Comparison of ENCODE assay signal across 8 cellular contexts in the genomic region with DNA sequence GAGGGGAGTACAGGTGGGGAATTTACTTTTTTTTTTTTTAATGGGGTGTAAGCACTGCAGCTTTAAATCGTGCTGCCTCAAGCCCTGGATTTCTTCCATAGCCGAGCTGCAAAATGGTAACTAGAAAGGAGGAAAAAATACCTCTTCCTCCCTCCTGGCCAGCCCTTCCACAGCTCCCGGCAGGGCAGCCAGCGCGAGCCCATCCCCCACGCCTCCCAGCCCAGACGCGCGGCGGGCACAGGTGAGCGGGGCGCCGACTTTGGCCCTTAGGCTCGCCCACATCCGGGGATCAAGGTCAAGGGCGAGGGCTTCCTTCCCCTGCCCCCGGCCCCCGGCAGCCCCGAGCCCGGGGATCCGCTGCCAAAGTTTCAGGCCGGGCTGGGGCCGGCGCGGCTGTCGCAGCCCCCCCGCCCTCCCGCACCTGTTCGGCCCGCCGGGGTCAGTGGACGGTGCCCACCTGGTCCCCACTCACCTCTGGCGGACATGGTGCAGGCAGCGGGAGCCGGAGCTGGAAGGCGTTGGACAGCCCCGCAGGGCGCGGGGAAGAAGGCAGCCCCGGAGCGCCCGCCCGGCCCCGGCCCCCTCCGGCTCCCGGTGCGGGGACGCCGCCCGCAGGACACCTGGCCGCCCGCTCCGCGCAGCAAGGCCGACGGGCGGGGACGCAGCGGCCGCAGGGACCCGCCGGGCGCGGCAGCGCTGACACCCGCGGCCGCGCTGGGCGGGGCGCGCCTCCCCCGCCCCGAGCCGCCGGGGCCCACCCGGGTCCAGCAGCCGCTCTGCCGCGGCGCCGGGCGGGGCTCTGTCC. TPM values are rescaled to one million over a fixed set of nuclear protein-coding genes. Genes with fewer than 3 reads are reported as not detected.
A peak's percentile ranks its signal among the peaks of the same experiment; 100 is the strongest.
DNase-seq lines count a peak whose midpoint lies in the region; ATAC-seq and TF ChIP-seq lines count a peak whose summit lies in the region.

No MANE protein-coding gene starts in this region.

- TF ChIP-seq CTCF in Calu3 (IDR thresholded peaks at IDR 0.05; ENCODE audit: unreplicated experiment) (no peak), hepatocyte (IDR thresholded peaks at IDR 0.05; ENCODE audit: poor library complexity) (no peak), gastrocnemius medialis (IDR thresholded peaks at IDR 0.05 in 4 of 5, conservative IDR thresholded peaks at IDR 0.05 in 1 of 5) (no peak)

- H3K9me3 Mint-ChIP-seq in Calu3 (ENCODE audit: low read depth, unreplicated experiment): no peaks in the 10 kb centered on the region

- peak overlapping the region; percentile 85 for H2AFZ ChIP-seq in hepatocyte

- H3K4me3 ChIP-seq in HUES48 (ENCODE audit: low read depth, low read length): peak overlapping the region; percentile 65
- peak overlapping the region; percentile 83 for H3K4me3 ChIP-seq in adipocyte (ENCODE audit: low read length)
- H3K4me3 ChIP-seq in hepatocyte: peak overlapping the region; percentile 79
- H3K4me3 ChIP-seq in gastrocnemius medialis: peak overlapping the region; percentile 57 to 73 (median 70)

- H3K9ac ChIP-seq in HUES48 (ENCODE audit: low read depth, low read length) (peak overlapping the region; percentile 33; the same call in 1 of the 2 replicates), adipocyte (ENCODE audit: low read length) (peak overlapping the region; percentile 60)

- H3K4me3 Mint-ChIP-seq in Calu3 (ENCODE audit: low read depth, unreplicated experiment): peak overlapping the region; percentile 59

- H3K27me3 ChIP-seq in HUES48 (ENCODE audit: control insufficient read depth, insufficient read depth, low read length) (peaks cover 18% of the 10 kb centered on the region), adipocyte (replicated peaks; ENCODE audit: control insufficient read depth, insufficient read depth, low read length) (no peaks in the 10 kb centered on the region), hepatocyte (no peaks in the 10 kb centered on the region), gastrocnemius medialis (peaks cover 7 to 37% (median 13%) of the 10 kb centered on the region in 3 donors)

- WGBS in hepatocyte (ENCODE audit: low lambda C conversion rate, missing lambda C conversion rate): 2% methylated on average over 19 of the region's 83 CpGs

- H3K36me3 ChIP-seq in HUES48 (ENCODE audit: control insufficient read depth, insufficient read depth, low read length): no peaks in the 10 kb centered on the region
- no peaks in the 10 kb centered on the region for H3K36me3 ChIP-seq in adipocyte (ENCODE audit: control insufficient read depth, insufficient read depth, low read length, severe bottlenecking)
- H3K36me3 ChIP-seq in hepatocyte (replicated peaks; ENCODE audit: insufficient read depth, low read depth): no peaks in the 10 kb centered on the region
- no peaks in the 10 kb centered on the region for H3K36me3 ChIP-seq in gastrocnemius medialis

- H3K9me2 ChIP-seq in hepatocyte (replicated peaks; ENCODE audit: insufficient read depth): no peaks in the 10 kb centered on the region

- peaks cover 7% of the 10 kb centered on the region for H3K4me1 Mint-ChIP-seq in Calu3 (ENCODE audit: low read depth, unreplicated experiment)

- H3K4me2 ChIP-seq in hepatocyte: peak overlapping the region; percentile 99

- no peaks in the 10 kb centered on the region for H3K4me1 ChIP-seq in HUES48 (ENCODE audit: control insufficient read depth, insufficient read depth, low read length)
- peaks cover 9% of the 10 kb centered on the region for H3K4me1 ChIP-seq in adipocyte (ENCODE audit: control insufficient read depth, insufficient read depth, low read length)
- no peaks in the 10 kb centered on the region for H3K4me1 ChIP-seq in hepatocyte (ENCODE audit: insufficient read depth)
- H3K4me1 ChIP-seq in gastrocnemius medialis: peaks cover 5 to 13% of the 10 kb centered on the region in 2 donors

- no peaks in the 10 kb centered on the region for H3K9me3 ChIP-seq in HUES48 (ENCODE audit: control insufficient read depth, insufficient read depth, low read length)
- no peaks in the 10 kb centered on the region for H3K9me3 ChIP-seq in adipocyte (ENCODE audit: control insufficient read depth, low read length)
- no peaks in the 10 kb centered on the region for H3K9me3 ChIP-seq in hepatocyte (ENCODE audit: low read depth)
- no peaks in the 10 kb centered on the region for H3K9me3 ChIP-seq in gastrocnemius medialis

- no peak for TF ChIP-seq POLR2A in gastrocnemius medialis (IDR thresholded peaks at IDR 0.05)

- H3K36me3 Mint-ChIP-seq in Calu3 (ENCODE audit: insufficient read depth, unreplicated experiment): no peaks in the 10 kb centered on the region

- H4K20me1 ChIP-seq in hepatocyte (ENCODE audit: insufficient read depth, poor library complexity, severe bottlenecking): no peaks in the 10 kb centered on the region

- CTCF ChIA-PET in Calu3 (lab: Charles Lee): interaction anchor here (0.7 to 1.7 kb wide), 5 partner anchors 17 to 223 kb away, joined by 3 to 5 read pairs (median 4); no protein-coding TSS in a partner anchor

- H3K27me3 Mint-ChIP-seq in Calu3 (ENCODE audit: unreplicated experiment): no peaks in the 10 kb centered on the region

- H3K79me2 ChIP-seq in hepatocyte: peaks cover 13% of the 10 kb centered on the region

- in situ Hi-C loops in gastrocnemius medialis (cut with MboI; ENCODE audit: low sequenced_read_pairs in 4 of 4): no loop called here

- no TSS peak for BruUV-seq in Calu3 (replicated peaks; lab: Mats Ljungman, UMichigan)

- intact Hi-C loops in Calu3 (cut with micrococcal nuclease; ENCODE audit: unreplicated experiment) (loop anchor here (5.0 kb wide), 1 partner anchor 40 kb away; no protein-coding TSS in a partner anchor), gastrocnemius medialis (cut with DNase I; ENCODE audit: low total_unique reads) (loop anchor here (5.0 kb wide), 1 partner anchor 50 kb away; no protein-coding TSS in a partner anchor)

- no peak overlapping the region for H3K27ac ChIP-seq in HUES48 (ENCODE audit: low read depth, low read length)
- H3K27ac ChIP-seq in hepatocyte: peak overlapping the region; percentile 59
- peak overlapping the region; percentile 47 to 79 (median 62) for H3K27ac ChIP-seq in gastrocnemius medialis

- peak; percentile 48 to 51 for ATAC-seq in gastrocnemius medialis

- peak; percentile 51 for DNase-seq in Calu3
- peak; percentile 61 for DNase-seq in adipocyte (ENCODE audit: low read depth)
- DNase-seq in hepatocyte (ENCODE audit: low spot score): peak; percentile 66
- DNase-seq in gastrocnemius medialis: no peak
- DNase-seq in NCI-H1092 treated with DMSO at 0.1 percent for 48 hours (lab: John Stamatoyannopoulos, UW): no peak
- no peak for DNase-seq in epidermal melanocyte (ENCODE audit: insufficient read length, low spot score)
- no peak for DNase-seq in foreskin melanocyte

- no peak overlapping the region for H3K27ac Mint-ChIP-seq in Calu3 (ENCODE audit: unreplicated experiment)

RNA-seq across cellular contexts. Expression of a gene that starts 53.8 kb away (rescaled TPM):
- total RNA-seq in Calu3 (2022) (10.8 and 10.9 TPM in 2 replicates), hepatocyte (23.8 and 24.6 TPM in 2 replicates), gastrocnemius medialis (10 to 100 TPM; 22.2 to 35.7 (median 30.1) TPM)
- polyA plus RNA-seq in hepatocyte: 9.5 and 18.0 TPM in 2 replicates

Comparison
In these comparisons a context has a peak if more than half of its experiments do, and no peak if none do; other contexts are left out.
1. DNase-seq: peak in Calu3 (single experiment), adipocyte (single experiment) and hepatocyte (single experiment); none in gastrocnemius medialis (0 of 2), NCI-H1092 treated with DMSO at 0.1 percent for 48 hours (single experiment), epidermal melanocyte (single experiment) and foreskin melanocyte (single experiment).
2. Peak in every context shown above with its lines, with median percentiles within 50 percentile points of each other: H3K4me3 ChIP-seq.